ENCODE assay signal across 8 cellular contexts in genomic region chr18:76398899-76399612, GRCh38.
DNase-seq lines count a peak whose midpoint lies in the region; ATAC-seq, FAIRE-seq and TF ChIP-seq lines count a peak whose summit lies in the region.

No MANE protein-coding gene starts in this region.

- H3K4me3 ChIP-seq in BJ (ENCODE audit: low read depth, low read length), result no peak overlapping the region
- no peak overlapping the region for H3K4me3 ChIP-seq in left lung

- H3K36me3 ChIP-seq in BJ (ENCODE audit: control insufficient read depth, insufficient read depth, low read length) (0 out of 2 replicates have a peak, but pooled peaks cover 5% of the 10 kb centered on the region), left lung (no peaks in the 10 kb centered on the region)

- intact Hi-C loops in left lung (cut with DNase I), result loop anchor here in 1 of 2 donors (10.0 kb wide), 1 partner anchor 286 kb away; no protein-coding TSS in a partner anchor

- ATAC-seq in HG03342 (IDR thresholded peaks at IDR 0.05; ENCODE audit: unreplicated experiment) (peak; percentile 90), left lung (peak; percentile 97)

- POLR2A ChIA-PET in BJ (lab: Charles Lee), result interaction anchor here (0.7 kb wide), 1 partner anchor 624 kb away, joined by 4 read pairs; no protein-coding TSS in a partner anchor

- TF ChIP-seq CTCF in BJ (IDR thresholded peaks at IDR 0.05; ENCODE audit: insufficient read depth, low read depth, low read length) (peak; percentile 99), chondrocyte (IDR thresholded peaks at IDR 0.05) (peak; percentile 99), left lung (IDR thresholded peaks at IDR 0.05) (peak; percentile 97 to 98)

- no peaks in the 10 kb centered on the region for H3K27me3 ChIP-seq in BJ (ENCODE audit: control insufficient read depth, insufficient read depth, low read length)
- H3K27me3 ChIP-seq in left lung, result no peaks in the 10 kb centered on the region

- H3K27me3 Mint-ChIP-seq in chondrocyte (ENCODE audit: low read depth), result no peaks in the 10 kb centered on the region

- H3K4me3 Mint-ChIP-seq in chondrocyte (ENCODE audit: unreplicated experiment), result no peak overlapping the region

- DNase-seq in BJ (ENCODE audit: low read depth) (no peak), GM19239 (ENCODE audit: insufficient read length, low spot score) (peak; percentile 95), NCI-H510A treated with DMSO at 0.1 percent for 48 hours (lab: John Stamatoyannopoulos, UW) (peak; percentile 91), chondrocyte (ENCODE audit: low spot score) (no peak), left lung (peak; percentile 84 to 94)
- DNase-seq in activated CD4-positive, alpha-beta T cell treated with anti-CD3 and anti-CD28 coated beads for 4 hours, result peak; percentile 64 to 80
- peak; percentile 60 to 75 for DNase-seq in stimulated activated CD4-positive, alpha-beta T cell treated with anti-CD3 and anti-CD28 coated beads, Interleukin-4, amount 100 ng/mL, for 48 hours (ENCODE audit: low read depth in 2 of 2)

- H3K9me3 ChIP-seq in left lung, result no peaks in the 10 kb centered on the region

- no peaks in the 10 kb centered on the region for H3K36me3 Mint-ChIP-seq in chondrocyte (ENCODE audit: low read depth)

- CTCF ChIA-PET in BJ (lab: Yijun Ruan, JAX), result interaction anchor here (0.6 to 5.5 kb wide), 41 partner anchors 10 to 346 kb away, joined by 3 to 70 read pairs (median 5); no protein-coding TSS in a partner anchor

- no peak overlapping the region for H3K27ac ChIP-seq in left lung

- no peaks in the 10 kb centered on the region for H3K9me3 Mint-ChIP-seq in chondrocyte (ENCODE audit: low read depth)

- no peak overlapping the region for H3K27ac Mint-ChIP-seq in chondrocyte (ENCODE audit: unreplicated experiment)

- peaks cover 6% of the 10 kb centered on the region for H3K4me1 Mint-ChIP-seq in chondrocyte (ENCODE audit: low read depth)

- H3K4me1 ChIP-seq in left lung, result peaks cover 0 to 54% of the 10 kb centered on the region in 2 donors

- FAIRE-seq in GM19239 (lab: Jason Lieb, UNC), result peak; percentile 73

Comparison
In these comparisons a context has a peak if more than half of its experiments do, and no peak if none do; other contexts are left out.
1. DNase-seq: peak in GM19239 (single experiment), NCI-H510A treated with DMSO at 0.1 percent for 48 hours (single experiment), activated CD4-positive, alpha-beta T cell treated with anti-CD3 and anti-CD28 coated beads for 4 hours (2 of 2), left lung (2 of 2) and stimulated activated CD4-positive, alpha-beta T cell treated with anti-CD3 and anti-CD28 coated beads, Interleukin-4, amount 100 ng/mL, for 48 hours (2 of 2); none in BJ (single experiment) and chondrocyte (single experiment).
2. Peak in every context shown above with its lines, with median percentiles within 50 percentile points of each other: CTCF ChIP-seq.